In the genomic region with DNA sequence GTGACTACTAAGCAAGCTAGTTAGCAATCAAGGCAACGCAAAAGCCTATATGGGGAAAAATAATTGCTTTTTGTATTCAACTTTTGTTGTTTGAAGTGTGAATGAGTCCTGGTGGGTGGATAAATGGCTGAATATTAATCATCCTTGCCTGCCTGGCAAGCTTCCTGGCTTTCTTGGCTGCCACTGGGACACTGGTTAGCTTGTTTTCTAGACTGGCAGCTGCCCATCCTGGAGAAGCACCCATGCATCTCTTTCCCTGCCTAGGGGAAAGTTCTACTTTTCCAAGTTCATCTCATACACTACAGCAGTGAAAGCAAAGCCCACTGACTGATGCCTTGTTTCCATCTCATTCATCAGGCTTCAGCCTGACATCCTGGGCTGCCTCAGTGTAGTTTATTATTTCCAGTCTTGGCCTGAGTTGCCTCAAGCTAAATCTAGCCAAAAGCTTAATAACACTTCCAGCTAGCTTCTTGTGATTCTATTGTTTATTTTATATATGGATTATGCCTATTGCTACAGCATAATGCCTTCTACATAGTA, we compare ENCODE assay signal across 28 cellular contexts.
DNase-seq lines count a peak whose midpoint lies in the region; ATAC-seq, FAIRE-seq and TF ChIP-seq lines count a peak whose summit lies in the region.
"Had no signal": no experiment of that assay in that cellular context is flagged by ENCODE, and none has a peak within 500 bp of the region (broad histone marks: within the 10 kb centered on the region; RNA-seq: fewer than 3 reads in every experiment).

No MANE protein-coding gene starts in this region.

- WGBS in H1 (ENCODE audit: extremely low coverage in 1 of 2, insufficient coverage in 1 of 2, insufficient read length in 1 of 2, insufficient replicate concordance in 2 of 2, low coverage in 1 of 2, low lambda C conversion rate in 2 of 2, missing lambda C conversion rate in 1 of 2), 2 experiments: 80% methylated on average over 1 of the region's 1 CpG; no CpG with 5 or more reads in 1 of the 2 experiments
- WGBS in testis, 2 donors: 85 to 92% methylated on average over 1 of the region's 1 CpG

- ATAC-seq in HG02642 (IDR thresholded peaks at IDR 0.05; ENCODE audit: poor library complexity, unreplicated experiment) (no peak), HG03135 (IDR thresholded peaks at IDR 0.05; ENCODE audit: unreplicated experiment) (no peak)
- ATAC-seq: body of pancreas; mucosa of descending colon; Panc1; stimulated activated effector memory CD8-positive, alpha-beta T cell treated with anti-CD3 and anti-CD28 coated beads, Interleukin-12 subunit alpha, Interleukin-12 subunit beta, amount 100 ng/mL, for 72 hours; T-helper 17 cell had no signal

- CTCF ChIA-PET in H1 (lab: Charles Lee; ENCODE audit: partially characterized antibody): interaction anchor here (1.1 kb wide), 1 partner anchor 142 kb away, joined by 3 read pairs; no protein-coding TSS in a partner anchor

- no peak overlapping the region for H4K8ac ChIP-seq in H1 (ENCODE audit: extremely low read depth, insufficient read depth, low read length)

- no peaks in the 10 kb centered on the region for H3K79me2 ChIP-seq in H1 (ENCODE audit: control insufficient read depth in 1 of 2, insufficient read depth in 2 of 2, low read length in 2 of 2)

- TF ChIP-seq POLR2A in H1 (IDR thresholded peaks at IDR 0.05; ENCODE audit: control extremely low read depth in 1 of 2, low read depth in 2 of 2, low read length in 2 of 2) (no peak), testis (IDR thresholded peaks at IDR 0.05) (no peak)

- H3K79me1 ChIP-seq in H1 (ENCODE audit: low read depth, low read length): no peaks in the 10 kb centered on the region

- POLR2A ChIA-PET in H1 (lab: Charles Lee; ENCODE audit: partially characterized antibody): no interaction called here

- H4K91ac ChIP-seq in H1 (replicated peaks; ENCODE audit: insufficient read length, low read length): no peak overlapping the region

- H3K27me3 ChIP-seq in H1 (replicated peaks in 1 of 4; ENCODE audit: control insufficient read depth in 3 of 4, extremely low read depth in 1 of 4, insufficient read depth in 3 of 4, low read length in 3 of 4) (no peaks in the 10 kb centered on the region), testis (no peaks in the 10 kb centered on the region)
- H3K27me3 ChIP-seq: body of pancreas, colonic mucosa had no signal

- no peak overlapping the region for H3K9ac ChIP-seq in H1 (replicated peaks in 1 of 4; ENCODE audit: extremely low read depth in 1 of 4, low read depth in 3 of 4, low read length in 3 of 4)

- no peak for TF ChIP-seq EP300 in H1 (IDR thresholded peaks at IDR 0.05; ENCODE audit: borderline replicate concordance in 1 of 2, low read depth in 2 of 2, low read length in 2 of 2)

- no peak overlapping the region for H3K14ac ChIP-seq in H1 (ENCODE audit: insufficient read length)

- H2BK120ac ChIP-seq in H1 (replicated peaks; ENCODE audit: low read depth, low read length): no peak overlapping the region

- no peak overlapping the region for H4K5ac ChIP-seq in H1 (ENCODE audit: insufficient read length, low read depth, low read length)

- no peak overlapping the region for H3K56ac ChIP-seq in H1 (replicated peaks; ENCODE audit: insufficient read length, low read depth, low read length)

- DNase-seq in C1 segment of cervical spinal cord (lab: John Stamatoyannopoulos, UW): peak in 8 of 14 donors; percentile 1 to 62 (median 8)
- DNase-seq in NCI-H446 treated with DMSO at 0.1 percent for 48 hours (lab: John Stamatoyannopoulos, UW): peak; percentile 84
- DNase-seq in H1 (ENCODE audit: low read depth in 1 of 2, low spot score in 2 of 2): no peak
- DNase-seq in kidney tubule cell (ENCODE audit: low spot score): peak; percentile 30
- DNase-seq in testis: no peak
- no peak for DNase-seq in SHP77 treated with DMSO at 0.1 percent for 48 hours (lab: John Stamatoyannopoulos, UW)
- DNase-seq: activated CD4-positive, alpha-beta T cell treated with anti-CD3 and anti-CD28 coated beads, Interleukin-2, amount 10 ng/mL, durations not matched to agents 7 days and 5 days; activated naive CD8-positive, alpha-beta T cell treated with anti-CD3 and anti-CD28 coated beads for 36 hours; body of pancreas; CD4-positive, alpha-beta memory T cell; colonic mucosa; endodermal cell; GF-D8; HCEC 1CT; KBM-7; mucosa of descending colon; NCI-H1694 treated with DMSO at 0.1 percent for 48 hours; NCI-H226; psoas muscle; stimulated activated CD4-positive, alpha-beta T cell treated with anti-CD3 and anti-CD28 coated beads, Interleukin-1b, Interleukin-23, amount 100 ng/mL, for 48 hours; T-helper 17 cell had no signal

- H3K27ac ChIP-seq in H1 (ENCODE audit: low read depth, low read length) (no peak overlapping the region), testis (no peak overlapping the region)
- H3K27ac ChIP-seq: body of pancreas, colonic mucosa, psoas muscle, SK-N-MC, skin epidermis, VCaP had no signal

- no peak overlapping the region for H2BK20ac ChIP-seq in H1 (ENCODE audit: low read length)

- H3K4me1 ChIP-seq in H1 (replicated peaks in 1 of 4; ENCODE audit: control insufficient read depth in 3 of 4, insufficient read depth in 4 of 4, low read length in 3 of 4): no peaks in the 10 kb centered on the region
- H3K4me1 ChIP-seq in testis: no peaks in the 10 kb centered on the region
- H3K4me1 ChIP-seq: body of pancreas, colonic mucosa, psoas muscle had no signal

- no peaks in the 10 kb centered on the region for H4K20me1 ChIP-seq in H1 (replicated peaks in 1 of 2; ENCODE audit: control insufficient read depth in 1 of 2, insufficient read depth in 2 of 2, low read length in 2 of 2)

- H3K4me2 ChIP-seq in H1 (ENCODE audit: insufficient read depth in 1 of 2, low read depth in 2 of 2, low read length in 2 of 2): no peak overlapping the region

- 0 out of 8 replicates have a peak, but pooled peaks cover 0 to 3% (median 0%) of the 10 kb centered on the region in 4 experiments for H3K36me3 ChIP-seq in H1 (ENCODE audit: control insufficient read depth in 2 of 4, insufficient read depth in 4 of 4, low read length in 3 of 4)
- no peaks in the 10 kb centered on the region for H3K36me3 ChIP-seq in testis (ENCODE audit: low read depth, missing control alignments)
- H3K36me3 ChIP-seq: colonic mucosa had no signal

- no peak overlapping the region for H3K4ac ChIP-seq in H1 (replicated peaks; ENCODE audit: insufficient read length, low read depth, low read length)

- H3K23ac ChIP-seq in H1 (ENCODE audit: insufficient read length): no peak overlapping the region

- peak overlapping the region; percentile 34; the same call in 1 of the 2 replicates for H2AFZ ChIP-seq in H1 (ENCODE audit: low read length)

- H2BK12ac ChIP-seq in H1 (ENCODE audit: low read depth, low read length): no peak overlapping the region

- no peak for FAIRE-seq in H1 (lab: Jason Lieb, UNC)

- no peak overlapping the region for H2AK5ac ChIP-seq in H1 (ENCODE audit: low read depth, low read length)

- intact Hi-C loops in testis (cut with DNase I; ENCODE audit: low total_unique reads): no loop called here

- no peak overlapping the region for H2BK15ac ChIP-seq in H1 (ENCODE audit: low read length)

- no peak overlapping the region for H3K4me3 ChIP-seq in H1 (ENCODE audit: extremely low read depth in 1 of 4, insufficient read depth in 2 of 4, low read depth in 3 of 4, low read length in 4 of 4)
- H3K4me3 ChIP-seq in testis: no peak overlapping the region
- H3K4me3 ChIP-seq: body of pancreas, colonic mucosa, mucosa of descending colon, psoas muscle, SK-N-MC, skin epidermis had no signal

- no peaks in the 10 kb centered on the region for H3K23me2 ChIP-seq in H1 (ENCODE audit: low read depth, low read length)

- H3K9me3 ChIP-seq in H1 (ENCODE audit: insufficient read depth in 2 of 2, low read depth in 1 of 2, low read length in 1 of 2): no peaks in the 10 kb centered on the region; a peak in 1 of 4 replicates
- no peaks in the 10 kb centered on the region for H3K9me3 ChIP-seq in testis
- H3K9me3 ChIP-seq: body of pancreas, colonic mucosa, mucosa of descending colon, psoas muscle had no signal

- no peak for TF ChIP-seq CTCF in H1 (IDR thresholded peaks at IDR 0.05; ENCODE audit: control extremely low read depth in 1 of 3, insufficient read depth in 1 of 3, low read depth in 1 of 3, low read length in 3 of 3)
- TF ChIP-seq CTCF in testis (IDR thresholded peaks at IDR 0.05): no peak

- TF ChIP-seq RAD21 in H1 (IDR thresholded peaks at IDR 0.05 in 1 of 2, conservative IDR thresholded peaks at IDR 0.05 in 1 of 2; ENCODE audit: low read depth in 2 of 2, low read length in 2 of 2): no peak

- no peak overlapping the region for H3K18ac ChIP-seq in H1 (ENCODE audit: extremely low read depth, low read length)

- H2BK5ac ChIP-seq in H1 (ENCODE audit: low read depth, low read length): no peak overlapping the region

TF ChIP-seq in H1, 55 proteins besides CTCF, POLR2A, EP300 and RAD21:
- no peak for TF ChIP-seq JUND (IDR thresholded peaks at IDR 0.05; ENCODE audit: low read length)
- no peak for TF ChIP-seq SUZ12 (IDR thresholded peaks at IDR 0.05; ENCODE audit: low read length)
- TF ChIP-seq CBX5 (IDR thresholded peaks at IDR 0.05; ENCODE audit: low read depth, low read length): no peak
- no peak for TF ChIP-seq CREB1 (IDR thresholded peaks at IDR 0.05)

Comparison
In these comparisons a context has a peak if more than half of its experiments do, and no peak if none do; other contexts are left out.
1. DNase-seq: peak in C1 segment of cervical spinal cord (8 of 14), NCI-H446 treated with DMSO at 0.1 percent for 48 hours (single experiment) and kidney tubule cell (single experiment); none in H1 (0 of 2), testis (single experiment) and SHP77 treated with DMSO at 0.1 percent for 48 hours (single experiment).